Comparison of ENCODE assay signal across 16 cellular contexts in genomic region chr2:52335727-52336126, GRCh38.
A peak's percentile ranks its signal among the peaks of the same experiment; 100 is the strongest.
DNase-seq lines count a peak whose midpoint lies in the region; ATAC-seq and TF ChIP-seq lines count a peak whose summit lies in the region.
"Had no signal": no experiment of that assay in that cellular context is flagged by ENCODE, and none has a peak within 500 bp of the region (broad histone marks: within the 10 kb centered on the region; RNA-seq: fewer than 3 reads in every experiment).

No MANE protein-coding gene starts in this region.

- no CpG with 5 or more reads among the region's 1 CpG for WGBS in H9 (ENCODE audit: extremely low coverage, insufficient read length, low lambda C conversion rate)

- H3K4ac ChIP-seq in H9 (ENCODE audit: low read depth, low read length), result no peak overlapping the region

- H3K27me3 Mint-ChIP-seq in H9 (ENCODE audit: low read depth) (no peaks in the 10 kb centered on the region), WTC11 (ENCODE audit: low read depth) (no peaks in the 10 kb centered on the region)
- H3K27me3 Mint-ChIP-seq in activated naive CD8-positive, alpha-beta T cell treated with anti-CD3 and anti-CD28 coated beads for 36 hours, result no peaks in the 10 kb centered on the region
- H3K27me3 Mint-ChIP-seq: CD4-positive, CD25-positive, alpha-beta regulatory T cell had no signal

- no peak overlapping the region for H3K56ac ChIP-seq in H9 (ENCODE audit: insufficient read length, low read depth, low read length)

- no peak overlapping the region for H2BK120ac ChIP-seq in H9 (ENCODE audit: low read depth, low read length, poor library complexity, severe bottlenecking)

- H2BK12ac ChIP-seq in H9 (ENCODE audit: insufficient read length, low read depth, low read length), result no peak overlapping the region

- H3K79me2 ChIP-seq in H9 (ENCODE audit: insufficient read depth, low read length), result no peaks in the 10 kb centered on the region

- no peak overlapping the region for H4K8ac ChIP-seq in H9 (replicated peaks; ENCODE audit: insufficient read length, low read depth, low read length)

- H3K4me3 Mint-ChIP-seq in H9 (no peak overlapping the region), WTC11 (no peak overlapping the region; the same call in 1 of the 2 replicates)
- no peak overlapping the region for H3K4me3 Mint-ChIP-seq in activated naive CD8-positive, alpha-beta T cell treated with anti-CD3 and anti-CD28 coated beads for 36 hours
- H3K4me3 Mint-ChIP-seq: CD4-positive, CD25-positive, alpha-beta regulatory T cell had no signal

- H3K27ac Mint-ChIP-seq in H9 (peak overlapping the region in 2 of 3 experiments; percentile 64 to 87; a peak in 2 of 7 replicates), WTC11 (peak overlapping the region; percentile 74; the same call in 1 of the 2 replicates)
- no peak overlapping the region for H3K27ac Mint-ChIP-seq in activated naive CD8-positive, alpha-beta T cell treated with anti-CD3 and anti-CD28 coated beads for 36 hours
- H3K27ac Mint-ChIP-seq: CD4-positive, CD25-positive, alpha-beta regulatory T cell had no signal

- H3K27ac ChIP-seq in H9 (ENCODE audit: insufficient read length, low read depth, low read length) (no peak overlapping the region), HUES48 (ENCODE audit: low read depth, low read length) (peak overlapping the region; percentile 76)
- H3K27ac ChIP-seq: PC-9 had no signal

- no peaks in the 10 kb centered on the region for H3K36me3 ChIP-seq in HUES48 (ENCODE audit: control insufficient read depth, insufficient read depth, low read length)

- CTCF ChIA-PET in WTC11 (lab: Charles Lee), result no interaction called here

- H2BK15ac ChIP-seq in H9 (ENCODE audit: low read depth, low read length), result no peak overlapping the region

- H3K27me3 ChIP-seq in H9 (ENCODE audit: insufficient read depth, low read length) (no peaks in the 10 kb centered on the region), HUES48 (ENCODE audit: control insufficient read depth, insufficient read depth, low read length) (no peaks in the 10 kb centered on the region)

- TF ChIP-seq CTCF in H9 (conservative IDR thresholded peaks at IDR 0.05) (no peak; the same call in 2 of the 3 replicates), WTC11 (IDR thresholded peaks at IDR 0.05) (no peak)

- no peaks in the 10 kb centered on the region for H4K20me1 ChIP-seq in H9 (ENCODE audit: control insufficient read depth, insufficient read depth, insufficient read length)

- no peaks in the 10 kb centered on the region for H3K23me2 ChIP-seq in H9 (ENCODE audit: insufficient read length, low read depth, low read length, poor library complexity, severe bottlenecking)

- H3T11ph ChIP-seq in H9 (ENCODE audit: low read length), result no peak overlapping the region

- no peak overlapping the region for H4K5ac ChIP-seq in H9 (ENCODE audit: insufficient read length, low read depth, low read length)

- H4K91ac ChIP-seq in H9 (ENCODE audit: insufficient read length, low read depth, low read length), result no peak overlapping the region

- H3K79me1 ChIP-seq in H9 (ENCODE audit: insufficient read depth, low read depth, low read length, poor library complexity, severe bottlenecking), result no peaks in the 10 kb centered on the region

- POLR2A ChIA-PET in WTC11 (lab: Charles Lee), result no interaction called here

- H3K9me3 ChIP-seq in H9 (ENCODE audit: control insufficient read depth, low read depth, low read length), result no peaks in the 10 kb centered on the region
- H3K9me3 ChIP-seq in HUES48 (ENCODE audit: control insufficient read depth, insufficient read depth, low read length), result no peaks in the 10 kb centered on the region

- no peaks in the 10 kb centered on the region for H3K9me3 Mint-ChIP-seq in H9
- no peaks in the 10 kb centered on the region for H3K9me3 Mint-ChIP-seq in WTC11
- H3K9me3 Mint-ChIP-seq in activated naive CD8-positive, alpha-beta T cell treated with anti-CD3 and anti-CD28 coated beads for 36 hours, result peaks cover 6% of the 10 kb centered on the region

- H2BK20ac ChIP-seq in H9 (ENCODE audit: low read depth, low read length, poor library complexity, severe bottlenecking), result no peak overlapping the region

- no peak overlapping the region for H3K4me3 ChIP-seq in HUES48 (ENCODE audit: low read depth, low read length)
- H3K4me3 ChIP-seq: PC-9 had no signal

- no peak overlapping the region for H3K23ac ChIP-seq in H9 (ENCODE audit: insufficient read length, low read depth, low read length)

- no peak overlapping the region for H3K14ac ChIP-seq in H9 (ENCODE audit: insufficient read depth, low read length)

- ATAC-seq in WTC11, result no peak

- H3K36me3 Mint-ChIP-seq in H9 (ENCODE audit: insufficient read depth in 1 of 3, low read depth in 3 of 3), result no peaks in the 10 kb centered on the region; a peak in 1 of 7 replicates
- H3K36me3 Mint-ChIP-seq in WTC11, result no peaks in the 10 kb centered on the region
- no peaks in the 10 kb centered on the region for H3K36me3 Mint-ChIP-seq in activated naive CD8-positive, alpha-beta T cell treated with anti-CD3 and anti-CD28 coated beads for 36 hours
- H3K36me3 Mint-ChIP-seq: CD4-positive, CD25-positive, alpha-beta regulatory T cell had no signal

- no peak overlapping the region for H2AK5ac ChIP-seq in H9 (ENCODE audit: insufficient read length, low read length)

- no peak overlapping the region for H2AFZ ChIP-seq in H9 (ENCODE audit: low read length)
- H2AFZ ChIP-seq: PC-9 had no signal

- H3K18ac ChIP-seq in H9 (ENCODE audit: insufficient read length, low read depth, low read length), result no peak overlapping the region

- H3K4me1 Mint-ChIP-seq in H9 (peaks cover 28 to 34% of the 10 kb centered on the region in 2 experiments), WTC11 (peaks cover 50% of the 10 kb centered on the region)
- H3K4me1 Mint-ChIP-seq in activated naive CD8-positive, alpha-beta T cell treated with anti-CD3 and anti-CD28 coated beads for 36 hours, result no peaks in the 10 kb centered on the region
- H3K4me1 Mint-ChIP-seq: CD4-positive, CD25-positive, alpha-beta regulatory T cell had no signal

- no peak overlapping the region for H3K4me2 ChIP-seq in H9 (ENCODE audit: insufficient read depth, insufficient read length, low read length)
- H3K4me2 ChIP-seq: PC-9 had no signal

- H3K4me1 ChIP-seq in H9 (ENCODE audit: insufficient read depth, low read length) (peaks cover 11% of the 10 kb centered on the region; the same call in 1 of the 2 replicates), HUES48 (ENCODE audit: control insufficient read depth, insufficient read depth, low read length) (peaks cover 51% of the 10 kb centered on the region)

- DNase-seq in H9 (no peak), WTC11 (ENCODE audit: low spot score) (no peak), iPS-NIHi7 (ENCODE audit: extremely low spot score) (peak; percentile 24), NCI-H1105 treated with DMSO at 0.1 percent for 48 hours (lab: John Stamatoyannopoulos, UW) (no peak), NCI-H1048 (lab: John Stamatoyannopoulos, UW) (no peak)
- no peak for DNase-seq in activated naive CD8-positive, alpha-beta T cell treated with anti-CD3 and anti-CD28 coated beads for 36 hours
- DNase-seq: CD4-positive, CD25-positive, alpha-beta regulatory T cell; GDM1; NCI-H1417 treated with DMSO at 0.1 percent for 48 hours; NCI-H187; NCI-H446; NCI-H526; PC-9; RPMI8226; SHP77 had no signal

- no peak overlapping the region for H2BK5ac ChIP-seq in H9 (ENCODE audit: insufficient read length, low read length)

- H3K9ac ChIP-seq in H9 (ENCODE audit: extremely low read depth, insufficient read length, low read length), result no peak overlapping the region
- H3K9ac ChIP-seq in HUES48 (ENCODE audit: low read depth, low read length), result no peak overlapping the region

TF ChIP-seq in WTC11, 78 proteins besides CTCF, POLR2A, EP300 and RAD21:
- no peak for TF ChIP-seq GRHL2 (CRISPR knock-in tag; IDR thresholded peaks at IDR 0.05; ENCODE audit: insufficient replicate concordance, severe bottlenecking)
